7 cellular contexts compared by ENCODE assay signal in the genomic region with DNA sequence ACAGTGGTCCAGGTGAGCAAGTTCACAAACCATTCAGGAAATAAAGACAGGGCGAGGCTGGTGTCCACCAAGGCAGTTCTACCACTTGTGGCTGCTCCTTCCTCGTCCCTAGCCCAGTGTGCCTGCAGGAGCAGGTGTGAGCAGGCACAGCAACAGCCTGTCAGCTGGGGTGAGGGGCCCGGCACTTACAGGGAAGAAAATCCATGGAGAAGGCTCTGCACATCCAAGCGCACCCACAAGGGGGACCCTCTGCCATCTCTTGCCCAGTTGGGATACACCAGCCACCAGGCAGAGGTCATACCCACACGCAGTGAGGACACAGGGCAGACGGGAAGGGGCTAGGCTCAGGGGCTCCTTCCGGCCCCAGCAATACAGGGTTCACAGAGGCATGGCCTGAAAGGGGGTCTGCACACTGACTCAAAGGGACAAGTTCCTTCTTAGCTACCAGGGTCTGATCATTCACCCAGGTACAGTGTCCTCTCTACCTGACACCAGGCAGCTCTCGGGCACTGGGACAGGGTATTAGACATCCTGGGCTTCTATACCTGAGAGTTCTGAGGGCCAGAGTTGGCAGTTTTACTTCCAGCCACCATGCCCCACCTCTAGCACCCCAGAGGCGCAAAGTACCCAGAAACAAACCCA. TPM values are rescaled to one million over a fixed set of nuclear protein-coding genes. Genes with fewer than 3 reads are reported as not detected.
A peak's percentile ranks its signal among the peaks of the same experiment; 100 is the strongest.
DNase-seq lines count a peak whose midpoint lies in the region; ATAC-seq and TF ChIP-seq lines count a peak whose summit lies in the region.

No MANE protein-coding gene starts in this region.

- H3K36me3 Mint-ChIP-seq in osteocyte (ENCODE audit: unreplicated experiment), result peaks cover 11% of the 10 kb centered on the region

- H3K9me3 ChIP-seq in gastroesophageal sphincter, result no peaks in the 10 kb centered on the region

- no peak overlapping the region for H3K4me3 ChIP-seq in gastroesophageal sphincter

- TF ChIP-seq CTCF in gastroesophageal sphincter (IDR thresholded peaks at IDR 0.05) (peak in 3 of 4 experiments; percentile 47 to 59 (median 58)), osteocyte (IDR thresholded peaks at IDR 0.05) (peak; percentile 53)

- 58% methylated on average over 7 of the region's 9 CpGs; no CpG with 5 or more reads in 1 of the 2 donors for WGBS in gastroesophageal sphincter (ENCODE audit: low coverage in 1 of 2), 2 donors

- TF ChIP-seq POLR2A in gastroesophageal sphincter (IDR thresholded peaks at IDR 0.05), result no peak

- no peaks in the 10 kb centered on the region for H3K9me3 Mint-ChIP-seq in osteocyte (ENCODE audit: unreplicated experiment)

- DNase-seq in EH (ENCODE audit: low read depth) (peak; percentile 52), M059J (ENCODE audit: low read depth) (peak; percentile 42), UCSD-AML1 (lab: John Stamatoyannopoulos, UW; ENCODE audit: unreplicated experiment) (peak; percentile 70), osteocyte (ENCODE audit: extremely low spot score, unreplicated experiment) (no peak), HK-2 (ENCODE audit: unreplicated experiment) (no peak), NCI-H1048 (lab: John Stamatoyannopoulos, UW) (no peak)

- peaks cover 7% of the 10 kb centered on the region for H3K4me1 Mint-ChIP-seq in osteocyte (ENCODE audit: unreplicated experiment)

- TF ChIP-seq EP300 in gastroesophageal sphincter (IDR thresholded peaks at IDR 0.05), result no peak

- H3K27me3 Mint-ChIP-seq in osteocyte (ENCODE audit: unreplicated experiment), result no peaks in the 10 kb centered on the region

- H3K27ac ChIP-seq in gastroesophageal sphincter, result peak overlapping the region in 3 of 4 donors; percentile 19 to 35 (median 26)

- no peaks in the 10 kb centered on the region for H3K27me3 ChIP-seq in gastroesophageal sphincter

- H3K4me1 ChIP-seq in gastroesophageal sphincter, result peaks cover 0 to 55% (median 28%) of the 10 kb centered on the region in 3 donors

- peak; percentile 47 for ATAC-seq in gastroesophageal sphincter

- peaks cover 0 to 72% of the 10 kb centered on the region in 2 donors for H3K36me3 ChIP-seq in gastroesophageal sphincter

- H3K27ac Mint-ChIP-seq in osteocyte (ENCODE audit: unreplicated experiment), result peak overlapping the region; percentile 55

- H3K4me3 Mint-ChIP-seq in osteocyte (ENCODE audit: unreplicated experiment), result no peak overlapping the region

RNA-seq across cellular contexts. Expression of gene CDIP1, which starts 27.0 kb away (rescaled TPM):
- 16.0 and 20.9 TPM in 2 replicates for total RNA-seq in M059J (2014; rRNA removed; shearing (Covaris generic))
- total RNA-seq in gastroesophageal sphincter (10 to 100 TPM; 13.2 to 31.5 (median 18.7) TPM), osteocyte (28.5 and 28.9 TPM in 2 replicates)

RNA-seq across cellular contexts. Expression of gene HMOX2, which starts 35.4 kb away (rescaled TPM):
- total RNA-seq in M059J (2014; rRNA removed; shearing (Covaris generic)), result 54.5 and 86.1 TPM in 2 replicates
- total RNA-seq in gastroesophageal sphincter, result 10 to 100 TPM; 26.3 to 66.3 (median 36.2) TPM
- 47.2 and 47.3 TPM in 2 replicates for total RNA-seq in osteocyte

RNA-seq across cellular contexts. Expression of gene NMRAL1, which starts 37.1 kb away (rescaled TPM):
- 118 and 126 TPM in 2 replicates for total RNA-seq in M059J (2014; rRNA removed; shearing (Covaris generic))
- total RNA-seq in gastroesophageal sphincter (10 to 100 TPM; 32.9 to 49.7 (median 39.3) TPM), osteocyte (55.0 and 61.4 TPM in 2 replicates)

RNA-seq across cellular contexts. Expression of gene C16orf96, which starts 44.6 kb away (rescaled TPM):
- not detected in 2 replicates for total RNA-seq in M059J (2014; rRNA removed; shearing (Covaris generic))
- total RNA-seq in gastroesophageal sphincter, result under 1 TPM in 1 of 4 donors, not detected in 3; 0.40 TPM
- total RNA-seq in osteocyte, result 0.08 and 0.26 TPM in 2 replicates

Comparison
In these comparisons a context has a peak if more than half of its experiments do, and no peak if none do; other contexts are left out.
1. DNase-seq: peak in EH (single experiment), M059J (single experiment) and UCSD-AML1 (single experiment); none in osteocyte (single experiment), HK-2 (single experiment) and NCI-H1048 (single experiment).